17 cellular contexts compared by ENCODE assay signal in the genomic region with DNA sequence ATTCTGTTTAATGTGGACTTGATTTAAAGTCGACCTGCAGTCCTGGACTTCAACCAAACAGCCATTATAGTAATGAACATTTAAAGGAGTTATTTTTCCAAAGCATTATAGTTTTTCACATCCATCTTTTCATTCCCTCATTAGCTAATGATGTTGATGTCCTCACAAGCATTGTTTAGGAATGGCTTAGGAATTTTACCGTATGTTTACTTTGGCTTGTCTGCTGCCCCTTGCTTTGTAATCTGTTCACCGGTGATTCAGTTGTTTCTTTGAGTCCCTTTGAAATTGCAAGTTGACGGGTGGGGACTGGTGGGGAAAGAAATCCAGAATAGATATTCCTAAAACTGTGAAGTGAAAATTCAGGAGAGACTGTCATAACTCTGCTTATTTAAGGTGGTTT. TPM values are rescaled to one million over a fixed set of nuclear protein-coding genes. Genes with fewer than 3 reads are reported as not detected.
DNase-seq lines count a peak whose midpoint lies in the region; ATAC-seq and TF ChIP-seq lines count a peak whose summit lies in the region.
"Had no signal": no experiment of that assay in that cellular context is flagged by ENCODE, and none has a peak within 500 bp of the region (broad histone marks: within the 10 kb centered on the region; RNA-seq: fewer than 3 reads in every experiment).

No MANE protein-coding gene starts in this region.

- WGBS in heart left ventricle, 4 donors: 48 to 63% (median 55%) methylated on average over 4 of the region's 4 CpGs
- 25 to 46% methylated on average over 4 of the region's 4 CpGs for WGBS in esophagus, 2 donors
- 59 to 65% methylated on average over 4 of the region's 4 CpGs for WGBS in upper lobe of left lung, 2 donors

- peak overlapping the region; percentile 67 for H3K4me3 Mint-ChIP-seq in activated CD4-positive, alpha-beta memory T cell treated with anti-CD3 and anti-CD28 coated beads, Interleukin-2, amount 10 ng/mL, durations not matched to agents 7 days and 5 days
- H3K4me3 Mint-ChIP-seq: H9, IgD-negative memory B cell had no signal

- H3K9me3 Mint-ChIP-seq in activated CD4-positive, alpha-beta memory T cell treated with anti-CD3 and anti-CD28 coated beads, Interleukin-2, amount 10 ng/mL, durations not matched to agents 7 days and 5 days: peaks cover 8% of the 10 kb centered on the region
- H3K9me3 Mint-ChIP-seq: H9 had no signal

- TF ChIP-seq CTCF in heart left ventricle (IDR thresholded peaks at IDR 0.05) (no peak), upper lobe of left lung (IDR thresholded peaks at IDR 0.05) (no peak), GM10248 (IDR thresholded peaks at IDR 0.05; ENCODE audit: control extremely low read depth, extremely low read depth, low read depth, missing control alignments) (no peak)

- peak overlapping the region in 1 of 12 donors; percentile 19 for H3K4me3 ChIP-seq in heart left ventricle
- no peak overlapping the region for H3K4me3 ChIP-seq in esophagus (ENCODE audit: low read depth in 1 of 2, low read length in 2 of 2)
- H3K4me3 ChIP-seq in upper lobe of left lung: no peak overlapping the region
- H3K4me3 ChIP-seq: SJSA1 had no signal

- H3K4me1 ChIP-seq in heart left ventricle: peaks cover 6 to 91% (median 47%) of the 10 kb centered on the region in 12 donors
- peaks cover 0 to 2% of the 10 kb centered on the region in 2 donors for H3K4me1 ChIP-seq in esophagus (ENCODE audit: control insufficient read depth in 2 of 2, insufficient read depth in 2 of 2, low read length in 1 of 2)
- H3K4me1 ChIP-seq in upper lobe of left lung: peaks cover 63 to 85% (median 70%) of the 10 kb centered on the region in 4 donors
- H3K4me1 ChIP-seq: SJSA1 had no signal

- H3K9me3 ChIP-seq in heart left ventricle: no peaks in the 10 kb centered on the region
- H3K9me3 ChIP-seq in esophagus (ENCODE audit: control insufficient read depth in 2 of 2, insufficient read depth in 1 of 2, low read depth in 1 of 2, low read length in 1 of 2): no peaks in the 10 kb centered on the region
- H3K9me3 ChIP-seq in upper lobe of left lung: no peaks in the 10 kb centered on the region
- H3K9me3 ChIP-seq: SJSA1 had no signal

- H3K4me1 Mint-ChIP-seq in activated CD4-positive, alpha-beta memory T cell treated with anti-CD3 and anti-CD28 coated beads, Interleukin-2, amount 10 ng/mL, durations not matched to agents 7 days and 5 days: peaks cover 96% of the 10 kb centered on the region

- H3K36me3 ChIP-seq in heart left ventricle (no peaks in the 10 kb centered on the region), esophagus (ENCODE audit: control insufficient read depth in 2 of 2, insufficient read depth in 2 of 2, low read length in 1 of 2) (no peaks in the 10 kb centered on the region), upper lobe of left lung (no peaks in the 10 kb centered on the region)
- H3K36me3 ChIP-seq: SJSA1 had no signal

- peaks cover 46% of the 10 kb centered on the region for H3K36me3 Mint-ChIP-seq in activated CD4-positive, alpha-beta memory T cell treated with anti-CD3 and anti-CD28 coated beads, Interleukin-2, amount 10 ng/mL, durations not matched to agents 7 days and 5 days (ENCODE audit: low read depth)
- H3K36me3 Mint-ChIP-seq: IgD-negative memory B cell had no signal

- no peak for TF ChIP-seq EP300 in upper lobe of left lung (IDR thresholded peaks at IDR 0.05)

- POLR2A ChIA-PET in activated CD4-positive, alpha-beta memory T cell treated with anti-CD3 and anti-CD28 coated beads, Interleukin-2, amount 10 ng/mL, durations not matched to agents 7 days and 5 days (lab: Charles Lee): interaction anchor here (0.9 to 19.4 kb wide), 10 partner anchors 8 to 106 kb away, joined by 3 to 366 read pairs (median 5); partner anchors contain the start of gene PRKCH
- POLR2A ChIA-PET in GM10248 (lab: Yijun Ruan, JAX): no interaction called here

- H3K27ac ChIP-seq in heart left ventricle: peak overlapping the region in 10 of 12 donors; percentile 25 to 93 (median 44)
- H3K27ac ChIP-seq in esophagus (ENCODE audit: low read depth in 2 of 2, low read length in 1 of 2): peak overlapping the region; percentile 3 to 49
- peak overlapping the region; percentile 49 to 79 (median 64) for H3K27ac ChIP-seq in upper lobe of left lung
- H3K27ac ChIP-seq: SJSA1 had no signal

- CTCF ChIA-PET in activated CD4-positive, alpha-beta memory T cell treated with anti-CD3 and anti-CD28 coated beads, Interleukin-2, amount 10 ng/mL, durations not matched to agents 7 days and 5 days (lab: Charles Lee): interaction anchor here (1.2 to 1.3 kb wide), 2 partner anchors 13 to 15 kb away, joined by 3 read pairs; no protein-coding TSS in a partner anchor
- CTCF ChIA-PET in GM10248 (lab: Yijun Ruan, JAX): interaction anchor here (0.9 to 2.0 kb wide), 4 partner anchors 15 to 129 kb away, joined by 3 to 6 read pairs (median 3); no protein-coding TSS in a partner anchor

- ATAC-seq in heart left ventricle (peak in 1 of 4 donors; percentile 53), Right ventricle myocardium superior (ENCODE audit: poor library complexity) (no peak), upper lobe of left lung (ENCODE audit: low FRiP score in 2 of 2) (no peak), GM18502 (IDR thresholded peaks at IDR 0.05; ENCODE audit: poor library complexity, unreplicated experiment) (no peak)

- H3K27me3 Mint-ChIP-seq in activated CD4-positive, alpha-beta memory T cell treated with anti-CD3 and anti-CD28 coated beads, Interleukin-2, amount 10 ng/mL, durations not matched to agents 7 days and 5 days: no peaks in the 10 kb centered on the region

- H3K27ac Mint-ChIP-seq in activated CD4-positive, alpha-beta memory T cell treated with anti-CD3 and anti-CD28 coated beads, Interleukin-2, amount 10 ng/mL, durations not matched to agents 7 days and 5 days: peak overlapping the region; percentile 95
- H3K27ac Mint-ChIP-seq: IgD-negative memory B cell had no signal

- no peak for TF ChIP-seq POLR2A in heart left ventricle (IDR thresholded peaks at IDR 0.05)
- no peak for TF ChIP-seq POLR2A in upper lobe of left lung (IDR thresholded peaks at IDR 0.05)
- no peak for TF ChIP-seq POLR2A in erythroblast (IDR thresholded peaks at IDR 0.05; ENCODE audit: low read length)

- intact Hi-C loops in heart left ventricle (cut with DNase I) (no loop called here), Right ventricle myocardium superior (cut with DNase I) (no loop called here)

- H3K27me3 ChIP-seq in heart left ventricle: no peaks in the 10 kb centered on the region
- H3K27me3 ChIP-seq in esophagus (ENCODE audit: control insufficient read depth in 1 of 2, insufficient read depth in 2 of 2, low read length in 2 of 2): no peaks in the 10 kb centered on the region
- H3K27me3 ChIP-seq in upper lobe of left lung: no peaks in the 10 kb centered on the region
- H3K27me3 ChIP-seq: SJSA1 had no signal

- DNase-seq in heart left ventricle (no peak), Right ventricle myocardium superior (no peak), upper lobe of left lung (no peak), GM10248 (ENCODE audit: extremely low spot score) (no peak), erythroblast (lab: John Stamatoyannopoulos, UW) (no peak)
- no peak for DNase-seq in activated CD4-positive, alpha-beta memory T cell treated with anti-CD3 and anti-CD28 coated beads, Interleukin-2, amount 10 ng/mL, durations not matched to agents 7 days and 5 days
- DNase-seq: AML-193; DMS53; effector CD8-positive, alpha-beta T cell; H9; NCI-H1105; occipital lobe; small intestine had no signal

RNA-seq across cellular contexts. Expression of gene PRKCH, which starts 25.4 kb away (rescaled TPM):
- total RNA-seq in heart left ventricle (10 to 100 TPM; 13.2 to 42.1 (median 21.7) TPM), Right ventricle myocardium superior (14.5 TPM), upper lobe of left lung (100 to 1,000 TPM in 1 of 6 donors, 10 to 100 TPM in 5; 54.0 to 102 (median 76.6) TPM)
- polyA plus RNA-seq in heart left ventricle (10 to 100 TPM in 1 of 2 donors, 1 to 10 TPM in 1; 6.1 to 49.2 TPM), esophagus (10 to 100 TPM; 17.3 to 17.6 TPM)
- 100 to 1,000 TPM; 186 to 195 TPM for total RNA-seq in activated CD4-positive, alpha-beta memory T cell treated with anti-CD3 and anti-CD28 coated beads, Interleukin-2, amount 10 ng/mL, durations not matched to agents 7 days and 5 days
